In the genomic region with DNA sequence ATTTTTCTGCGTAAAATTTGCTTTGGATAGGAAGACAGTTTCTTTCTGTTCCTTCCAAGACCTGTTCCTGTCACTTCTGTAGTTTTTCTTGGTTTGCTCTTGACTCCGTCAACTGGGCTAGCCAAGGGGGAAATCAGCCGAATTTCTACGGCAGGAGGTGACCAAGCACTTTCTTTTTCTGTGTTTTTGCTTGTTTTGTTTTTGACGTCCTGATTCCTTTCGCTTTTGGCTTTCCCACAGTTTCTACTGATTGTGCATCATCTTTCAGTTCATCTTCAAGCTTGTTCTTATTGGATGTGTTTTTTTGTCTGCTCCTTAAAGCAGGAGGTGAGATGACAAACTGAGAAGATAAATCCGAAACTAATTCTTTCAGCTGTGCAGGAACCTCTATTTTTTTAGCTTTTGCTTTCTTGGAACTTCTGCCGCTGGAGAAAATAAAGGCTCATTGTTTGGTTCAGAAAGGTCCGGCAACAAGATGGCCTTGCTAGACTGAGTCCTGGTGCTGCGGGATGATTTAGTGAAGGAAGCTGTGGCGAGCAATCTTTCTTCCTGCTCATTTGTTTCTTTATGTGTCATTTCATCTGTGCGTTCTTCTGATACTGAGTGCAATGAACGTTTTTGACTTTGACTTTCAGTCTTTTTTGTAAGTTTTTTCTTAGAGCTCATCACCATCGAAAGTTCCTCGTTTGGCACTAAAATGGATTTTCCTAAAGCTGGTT, we compare ENCODE assay signal across 8 cellular contexts.
DNase-seq lines count a peak whose midpoint lies in the region; ATAC-seq and TF ChIP-seq lines count a peak whose summit lies in the region.
"Not testable (repeated sequence)": the region's sequence is repeated elsewhere in the genome, so short reads cannot be mapped to it uniquely, and the experiment has no call there.

No MANE protein-coding gene starts in this region.

- not testable (repeated sequence) for H3K27ac Mint-ChIP-seq in activated B cell treated with CpG ODN at 0.5 μM for 24 hours; central memory CD8-positive, alpha-beta T cell (ENCODE audit: low read depth)
- peak overlapping the region; percentile 47 for H3K27ac Mint-ChIP-seq in stimulated activated naive CD8-positive, alpha-beta T cell treated with anti-CD3 and anti-CD28 coated beads, Interleukin-15, Interleukin-2, amounts not matched to agents 100 ng/mL and 50 ng/mL, for 24 hours

- ATAC-seq in GM19035 (IDR thresholded peaks at IDR 0.05; ENCODE audit: unreplicated experiment): peak; percentile 47
- peak; percentile 77 for ATAC-seq in GM21723 (IDR thresholded peaks at IDR 0.05; ENCODE audit: unreplicated experiment)
- peak; percentile 50 for ATAC-seq in HG03103 (IDR thresholded peaks at IDR 0.05; ENCODE audit: low read depth, unreplicated experiment)
- ATAC-seq in activated B cell treated with CpG ODN at 0.5 μM for 24 hours (ENCODE audit: low read depth): not testable (repeated sequence)
- peak; percentile 36 for ATAC-seq in central memory CD8-positive, alpha-beta T cell (replicated peaks; ENCODE audit: extremely low read depth, poor library complexity, severe bottlenecking)

- H2AFZ ChIP-seq in Loucy (ENCODE audit: low read length): peak overlapping the region; percentile 93

- not testable (repeated sequence) for H3K79me2 ChIP-seq in Loucy (ENCODE audit: insufficient read depth, low read length)

- peak overlapping the region; percentile 70 for H3K4me3 ChIP-seq in Loucy (ENCODE audit: low read length, poor library complexity, severe bottlenecking)

- H3F3A ChIP-seq in Loucy (ENCODE audit: low read depth): not testable (repeated sequence)

- intact Hi-C loops in activated B cell treated with CpG ODN at 0.5 μM for 24 hours (cut with micrococcal nuclease): not testable (repeated sequence)

- peak overlapping the region; percentile 71 for H3K4me2 ChIP-seq in Loucy (ENCODE audit: low read depth, low read length, poor library complexity, severe bottlenecking)

- H3K9me3 ChIP-seq in Loucy (ENCODE audit: insufficient read depth, low read depth, low read length): not testable (repeated sequence)

- H3K4me3 Mint-ChIP-seq in activated B cell treated with CpG ODN at 0.5 μM for 24 hours: peak overlapping the region; percentile 58
- H3K4me3 Mint-ChIP-seq in central memory CD8-positive, alpha-beta T cell: peak overlapping the region; percentile 63
- H3K4me3 Mint-ChIP-seq in stimulated activated naive CD8-positive, alpha-beta T cell treated with anti-CD3 and anti-CD28 coated beads, Interleukin-15, Interleukin-2, amounts not matched to agents 100 ng/mL and 50 ng/mL, for 24 hours: peak overlapping the region; percentile 84

- not testable (repeated sequence) for H3K9me3 Mint-ChIP-seq in activated B cell treated with CpG ODN at 0.5 μM for 24 hours; central memory CD8-positive, alpha-beta T cell; stimulated activated naive CD8-positive, alpha-beta T cell treated with anti-CD3 and anti-CD28 coated beads, Interleukin-15, Interleukin-2, amounts not matched to agents 100 ng/mL and 50 ng/mL, for 24 hours

- not testable (repeated sequence) for H3K4me1 ChIP-seq in Loucy (ENCODE audit: insufficient read depth, low read length, poor library complexity, severe bottlenecking)

- not testable (repeated sequence) for H3K4me1 Mint-ChIP-seq in activated B cell treated with CpG ODN at 0.5 μM for 24 hours; central memory CD8-positive, alpha-beta T cell
- peaks cover 12% of the 10 kb centered on the region for H3K4me1 Mint-ChIP-seq in stimulated activated naive CD8-positive, alpha-beta T cell treated with anti-CD3 and anti-CD28 coated beads, Interleukin-15, Interleukin-2, amounts not matched to agents 100 ng/mL and 50 ng/mL, for 24 hours (ENCODE audit: low read depth)

- CTCF ChIA-PET in activated B cell treated with CpG ODN at 0.5 μM for 24 hours (lab: Charles Lee): not testable (repeated sequence)

- TF ChIP-seq CTCF in Loucy (conservative IDR thresholded peaks at IDR 0.05; ENCODE audit: low read length); activated B cell treated with CpG ODN at 0.5 μM for 24 hours (IDR thresholded peaks at IDR 0.05): not testable (repeated sequence)

- H3K36me3 ChIP-seq in Loucy (ENCODE audit: insufficient read depth, low read length): not testable (repeated sequence)

- not testable (repeated sequence) for H3K36me3 Mint-ChIP-seq in activated B cell treated with CpG ODN at 0.5 μM for 24 hours (ENCODE audit: low read depth); central memory CD8-positive, alpha-beta T cell (ENCODE audit: insufficient read depth); stimulated activated naive CD8-positive, alpha-beta T cell treated with anti-CD3 and anti-CD28 coated beads, Interleukin-15, Interleukin-2, amounts not matched to agents 100 ng/mL and 50 ng/mL, for 24 hours (ENCODE audit: low read depth)

- H3K27me3 ChIP-seq in Loucy (ENCODE audit: insufficient read depth, low read length, poor library complexity, severe bottlenecking): not testable (repeated sequence)

- not testable (repeated sequence) for H3K27me3 Mint-ChIP-seq in activated B cell treated with CpG ODN at 0.5 μM for 24 hours
- H3K27me3 Mint-ChIP-seq in central memory CD8-positive, alpha-beta T cell: peaks cover 17% of the 10 kb centered on the region
- H3K27me3 Mint-ChIP-seq in stimulated activated naive CD8-positive, alpha-beta T cell treated with anti-CD3 and anti-CD28 coated beads, Interleukin-15, Interleukin-2, amounts not matched to agents 100 ng/mL and 50 ng/mL, for 24 hours: peaks cover 32% of the 10 kb centered on the region

- H3K9me2 ChIP-seq in Loucy (replicated peaks; ENCODE audit: low read depth, low read length): not testable (repeated sequence)

- H4K20me1 ChIP-seq in Loucy (ENCODE audit: insufficient read depth, low read length, poor library complexity, severe bottlenecking): not testable (repeated sequence)

- POLR2A ChIA-PET in activated B cell treated with CpG ODN at 0.5 μM for 24 hours (lab: Charles Lee): not testable (repeated sequence)

- peak overlapping the region; percentile 43 for H3K9ac ChIP-seq in Loucy (ENCODE audit: low read depth, low read length, poor library complexity, severe bottlenecking)

- DNase-seq in EL: peak; percentile 2
- not testable (repeated sequence) for DNase-seq in activated B cell treated with CpG ODN at 0.5 μM for 24 hours; central memory CD8-positive, alpha-beta T cell (ENCODE audit: low spot score in 2 of 2)
